In genomic region chr6:24666616-24667377, GRCh38 we compare ENCODE assay signal across 8 cellular contexts. TPM values are rescaled to one million over a fixed set of nuclear protein-coding genes. Genes with fewer than 3 reads are reported as not detected.
DNase-seq lines count a peak whose midpoint lies in the region; ATAC-seq, FAIRE-seq and TF ChIP-seq lines count a peak whose summit lies in the region.

Gene ACOT13, plus strand, starts transcription at chr6:24667077. Its CDS starts 187 bp downstream, at chr6:24667264.
A gene with protein sequence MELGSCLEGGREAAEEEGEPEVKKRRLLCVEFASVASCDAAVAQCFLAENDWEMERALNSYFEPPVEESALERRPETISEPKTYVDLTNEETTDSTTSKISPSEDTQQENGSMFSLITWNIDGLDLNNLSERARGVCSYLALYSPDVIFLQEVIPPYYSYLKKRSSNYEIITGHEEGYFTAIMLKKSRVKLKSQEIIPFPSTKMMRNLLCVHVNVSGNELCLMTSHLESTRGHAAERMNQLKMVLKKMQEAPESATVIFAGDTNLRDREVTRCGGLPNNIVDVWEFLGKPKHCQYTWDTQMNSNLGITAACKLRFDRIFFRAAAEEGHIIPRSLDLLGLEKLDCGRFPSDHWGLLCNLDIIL (minus strand): TSS chr6:24666899. CDS start chr6:24666862, 37 bp downstream.

- ATAC-seq in GM19023 (IDR thresholded peaks at IDR 0.05; ENCODE audit: unreplicated experiment) (peak; percentile 94), HG03280 (IDR thresholded peaks at IDR 0.05; ENCODE audit: unreplicated experiment) (peak; percentile 96)
- ATAC-seq in central memory CD8-positive, alpha-beta T cell (replicated peaks; ENCODE audit: extremely low read depth, poor library complexity, severe bottlenecking) = peak; percentile 92

- DNase-seq in AG10803 (ENCODE audit: low read depth) (peak; percentile 96), NCI-H345 treated with DMSO at 0.1 percent for 48 hours (lab: John Stamatoyannopoulos, UW; ENCODE audit: unreplicated experiment) (peak; percentile 90), kidney (peak; percentile 98)
- peak; percentile 93 for DNase-seq in activated CD4-positive, CD25-positive, alpha-beta regulatory T cell treated with anti-CD3 and anti-CD28 coated beads, Interleukin-2, amount 50 U/mL, for 16 hours (ENCODE audit: low read depth, low spot score)
- DNase-seq in central memory CD8-positive, alpha-beta T cell (ENCODE audit: low spot score in 2 of 2) = peak; percentile 90 to 95
- DNase-seq in stimulated activated CD4-positive, alpha-beta T cell treated with anti-CD3 and anti-CD28 coated beads, Interleukin-15, amount 100 ng/mL, for 24 hours = peak; percentile 97

- H3K9me3 ChIP-seq in kidney (ENCODE audit: control insufficient read depth in 1 of 2, low read length in 2 of 2) = peaks cover 0 to 3% of the 10 kb centered on the region in 2 donors

- intact Hi-C loops in kidney (cut with DNase I) = no loop called here

- H3K4me3 Mint-ChIP-seq in central memory CD8-positive, alpha-beta T cell = peak within 1 kb of the TSS; percentile 98

- no peak for FAIRE-seq in kidney (lab: Jason Lieb, UNC)

- peaks cover 67% of the 10 kb centered on the region for H3K4me1 Mint-ChIP-seq in central memory CD8-positive, alpha-beta T cell

- peaks cover 29% of the 10 kb centered on the region for H3K36me3 Mint-ChIP-seq in central memory CD8-positive, alpha-beta T cell (ENCODE audit: insufficient read depth)

- TF ChIP-seq CTCF in AG10803 (conservative IDR thresholded peaks at IDR 0.05; ENCODE audit: low read length) (peak; percentile 61), kidney (IDR thresholded peaks at IDR 0.05; ENCODE audit: borderline replicate concordance, extremely low read depth, insufficient read depth) (no peak)

- H3K9me3 Mint-ChIP-seq in central memory CD8-positive, alpha-beta T cell = no peaks in the 10 kb centered on the region

- H3K4me1 ChIP-seq in kidney (ENCODE audit: control insufficient read depth in 1 of 2, insufficient read depth in 1 of 2, low read depth in 1 of 2, low read length in 2 of 2) = peaks cover 15 to 21% of the 10 kb centered on the region in 2 donors

- H3K27ac ChIP-seq in kidney (ENCODE audit: low read depth in 2 of 2, low read length in 2 of 2) = peak within 1 kb of the TSS; percentile 86 to 95

- peaks cover 8 to 10% of the 10 kb centered on the region in 2 donors for H3K36me3 ChIP-seq in kidney (ENCODE audit: control insufficient read depth in 1 of 2, insufficient read depth in 2 of 2, low read length in 2 of 2)

- peak within 1 kb of the TSS; percentile 96 for H3K27ac Mint-ChIP-seq in central memory CD8-positive, alpha-beta T cell (ENCODE audit: low read depth)

- H3K9ac ChIP-seq in kidney (ENCODE audit: low read length in 2 of 2) = peak within 1 kb of the TSS; percentile 92 to 96

- no peaks in the 10 kb centered on the region for H3K27me3 Mint-ChIP-seq in central memory CD8-positive, alpha-beta T cell

- H3K4me3 ChIP-seq in AG10803 (ENCODE audit: low read length) = peak within 1 kb of the TSS; percentile 100
- peak within 1 kb of the TSS; percentile 99 to 100 for H3K4me3 ChIP-seq in kidney (ENCODE audit: low read length in 2 of 2)

RNA-seq across cellular contexts. Expression of gene ACOT13, which starts in this region (rescaled TPM):
- total RNA-seq in kidney = 15.3 TPM
- 109 TPM for polyA plus RNA-seq in kidney (ENCODE audit: insufficient read depth, low read depth, low replicate concordance)

RNA-seq across cellular contexts. Expression of the second gene that starts in this region (rescaled TPM):
- total RNA-seq in kidney = 33.0 TPM
- 82.9 TPM for polyA plus RNA-seq in kidney (ENCODE audit: insufficient read depth, low read depth, low replicate concordance)

Comparison
In these comparisons a context has a peak if more than half of its experiments do, and no peak if none do; other contexts are left out.
1. Peak in every context shown above with its lines: DNase-seq, ATAC-seq, H3K4me3 ChIP-seq and H3K27ac ChIP-seq.